In the genomic region with DNA sequence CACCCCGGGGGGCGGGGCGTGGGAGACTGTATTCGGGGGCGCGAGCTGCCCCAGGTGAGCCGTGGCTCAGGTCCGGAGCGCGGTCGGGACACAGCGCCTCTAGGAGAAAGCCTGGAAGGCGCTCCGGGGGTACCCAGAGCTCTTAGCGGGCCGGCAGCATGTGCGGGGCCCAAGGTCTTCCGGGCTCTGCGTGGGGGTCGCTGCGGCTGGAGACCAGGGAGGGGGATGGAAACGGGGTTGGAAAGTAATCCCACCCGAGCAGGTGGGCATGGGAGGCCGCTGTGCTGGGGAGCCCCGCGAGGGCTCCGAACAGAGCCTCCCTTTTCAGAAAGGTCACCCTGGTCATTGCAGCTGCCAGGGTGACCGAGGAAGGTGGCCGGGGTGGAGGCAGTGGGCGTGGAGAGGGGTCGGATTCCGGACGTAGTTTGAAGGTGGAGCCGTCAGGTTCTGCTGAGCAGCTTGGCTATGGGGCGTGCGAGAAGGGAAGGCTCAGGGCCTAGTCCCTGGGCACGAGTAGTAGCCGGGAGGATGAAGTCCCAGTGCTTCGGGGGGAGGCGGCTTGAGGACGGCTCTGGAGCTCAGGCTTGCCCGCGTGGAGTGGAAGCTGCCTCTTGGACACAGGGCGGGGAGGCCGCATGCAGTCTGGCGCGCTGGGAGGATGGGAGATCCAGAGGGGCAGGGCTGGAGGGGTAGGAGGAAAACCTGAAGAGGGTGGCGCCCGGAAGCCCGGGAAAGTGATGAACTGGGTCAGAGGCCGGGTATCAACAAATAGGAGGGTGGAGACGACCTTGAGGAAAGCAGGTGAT, we compare ENCODE assay signal across 8 cellular contexts. TPM values are rescaled to one million over a fixed set of nuclear protein-coding genes. Genes with fewer than 3 reads are reported as not detected.
DNase-seq lines count a peak whose midpoint lies in the region; ATAC-seq and TF ChIP-seq lines count a peak whose summit lies in the region.

Gene SIRT5, plus strand, starts transcription at position 31 of the 806 bp plus-strand sequence. CDS start 9,510 bp downstream, outside the sequence.

- H3K4me2 ChIP-seq in GM23248 (ENCODE audit: unreplicated experiment), result peak within 1 kb of the TSS; percentile 82
- peak within 1 kb of the TSS; percentile 93 for H3K4me2 ChIP-seq in Karpas-422 (ENCODE audit: low read depth, low read length, poor library complexity, severe bottlenecking)

- no peaks in the 10 kb centered on the region for H3K27me3 ChIP-seq in GM23248 (replicated peaks; ENCODE audit: insufficient read depth)
- H3K27me3 ChIP-seq in Karpas-422 (ENCODE audit: low read length), result no peaks in the 10 kb centered on the region
- no peaks in the 10 kb centered on the region for H3K27me3 ChIP-seq in stomach

- H3K4me1 Mint-ChIP-seq in activated T-helper 17 cell treated with anti-CD3 and anti-CD28 coated beads, Interleukin-2, amount 50 U/mL, for 72 hours, result peaks cover 8% of the 10 kb centered on the region
- H3K4me1 Mint-ChIP-seq in nephron progenitor cell, result peaks cover 35% of the 10 kb centered on the region

- no peaks in the 10 kb centered on the region for H3K27me3 Mint-ChIP-seq in activated T-helper 17 cell treated with anti-CD3 and anti-CD28 coated beads, Interleukin-2, amount 50 U/mL, for 72 hours
- peaks cover 8% of the 10 kb centered on the region for H3K27me3 Mint-ChIP-seq in nephron progenitor cell (ENCODE audit: low read depth, poor library complexity)

- peak; percentile 84 for DNase-seq in EL
- peak; percentile 94 for DNase-seq in GM23248
- DNase-seq in Karpas-422, result peak; percentile 95
- peak; percentile 82 for DNase-seq in RPMI7951 (ENCODE audit: low read depth)
- DNase-seq in fibroblast of pulmonary artery (ENCODE audit: low read depth), result peak; percentile 78
- peak; percentile 80 for DNase-seq in nephron progenitor cell
- DNase-seq in stomach, result peak; percentile 83

- H3K4me3 ChIP-seq in GM23248, result peak within 1 kb of the TSS; percentile 88
- peak within 1 kb of the TSS; percentile 84 for H3K4me3 ChIP-seq in Karpas-422 (ENCODE audit: low read length)
- peak within 1 kb of the TSS; percentile 81 for H3K4me3 ChIP-seq in fibroblast of pulmonary artery (replicated peaks; ENCODE audit: low read depth, low read length)
- peak within 1 kb of the TSS; percentile 69 to 89 (median 80) for H3K4me3 ChIP-seq in stomach

- TF ChIP-seq POLR2A in stomach (IDR thresholded peaks at IDR 0.05), result peak in 2 of 4 donors; percentile 30 to 77

- H3K9me3 Mint-ChIP-seq in activated T-helper 17 cell treated with anti-CD3 and anti-CD28 coated beads, Interleukin-2, amount 50 U/mL, for 72 hours, result no peaks in the 10 kb centered on the region
- peaks cover 24% of the 10 kb centered on the region for H3K9me3 Mint-ChIP-seq in nephron progenitor cell

- no peaks in the 10 kb centered on the region for H3K9me3 ChIP-seq in GM23248 (ENCODE audit: low read depth)
- peaks cover 6% of the 10 kb centered on the region; the same call in 1 of the 2 replicates for H3K9me3 ChIP-seq in Karpas-422 (ENCODE audit: low read length)
- no peaks in the 10 kb centered on the region for H3K9me3 ChIP-seq in stomach

- no peaks in the 10 kb centered on the region for H4K20me1 ChIP-seq in GM23248 (ENCODE audit: insufficient read depth)
- H4K20me1 ChIP-seq in Karpas-422 (ENCODE audit: insufficient read depth, low read depth, low read length), result no peaks in the 10 kb centered on the region

- H3K4me1 ChIP-seq in GM23248 (ENCODE audit: insufficient read depth), result peaks cover 6% of the 10 kb centered on the region
- peaks cover 18% of the 10 kb centered on the region for H3K4me1 ChIP-seq in Karpas-422 (ENCODE audit: low read length)
- H3K4me1 ChIP-seq in stomach, result peaks cover 8 to 28% (median 19%) of the 10 kb centered on the region in 4 donors

- intact Hi-C loops in stomach (cut with DNase I; ENCODE audit: low total_unique reads), result no loop called here

- H2AFZ ChIP-seq in GM23248 (peak within 1 kb of the TSS; percentile 85), Karpas-422 (ENCODE audit: low read length) (peak within 1 kb of the TSS; percentile 81)

- TF ChIP-seq EP300 in stomach (IDR thresholded peaks at IDR 0.05), result no peak

- H3K36me3 ChIP-seq in GM23248 (ENCODE audit: low read depth), result no peaks in the 10 kb centered on the region
- H3K36me3 ChIP-seq in Karpas-422 (ENCODE audit: insufficient read depth, low read length), result no peaks in the 10 kb centered on the region
- peaks cover 0 to 2% (median under 1%) of the 10 kb centered on the region in 4 donors for H3K36me3 ChIP-seq in stomach

- 2% methylated on average over 34 to 52 of the region's 52 CpGs for WGBS in GM23248 (ENCODE audit: low coverage in 1 of 2, low lambda C conversion rate in 2 of 2, missing lambda C conversion rate in 2 of 2), 2 experiments
- 0 to 1% (median 1%) methylated on average over 41 to 52 of the region's 52 CpGs for WGBS in stomach, 5 donors

- peak within 1 kb of the TSS; percentile 94 for H3K27ac Mint-ChIP-seq in activated T-helper 17 cell treated with anti-CD3 and anti-CD28 coated beads, Interleukin-2, amount 50 U/mL, for 72 hours
- H3K27ac Mint-ChIP-seq in nephron progenitor cell, result peak within 1 kb of the TSS; percentile 100

- peaks cover 8% of the 10 kb centered on the region for H3K36me3 Mint-ChIP-seq in activated T-helper 17 cell treated with anti-CD3 and anti-CD28 coated beads, Interleukin-2, amount 50 U/mL, for 72 hours (ENCODE audit: low read depth)
- peaks cover 24% of the 10 kb centered on the region for H3K36me3 Mint-ChIP-seq in nephron progenitor cell (ENCODE audit: low read depth)

- H3K79me2 ChIP-seq in GM23248 (ENCODE audit: insufficient read depth), result peaks cover 5% of the 10 kb centered on the region
- peaks cover 18% of the 10 kb centered on the region for H3K79me2 ChIP-seq in Karpas-422 (ENCODE audit: low read length)

- in situ Hi-C loops in GM23248 (cut with MboI), result no loop called here

- peak within 1 kb of the TSS; percentile 72 for H3K27ac ChIP-seq in GM23248
- H3K27ac ChIP-seq in Karpas-422 (ENCODE audit: low read length), result peak within 1 kb of the TSS; percentile 83
- H3K27ac ChIP-seq in stomach, result peak within 1 kb of the TSS; percentile 95 to 100 (median 98)

- ATAC-seq in activated T-helper 17 cell treated with anti-CD3 and anti-CD28 coated beads, Interleukin-2, amount 50 U/mL, for 72 hours (replicated peaks), result peak; percentile 69

- TF ChIP-seq CTCF in fibroblast of pulmonary artery (IDR thresholded peaks at IDR 0.05; ENCODE audit: low read length, missing control alignments) (no peak), nephron progenitor cell (IDR thresholded peaks at IDR 0.05) (no peak), stomach (IDR thresholded peaks at IDR 0.05) (peak in 2 of 7 experiments; percentile 41 to 61)

- H3K9ac ChIP-seq in GM23248, result peak within 1 kb of the TSS; percentile 85
- peak within 1 kb of the TSS; percentile 91 for H3K9ac ChIP-seq in Karpas-422 (ENCODE audit: low read length)

- no peaks in the 10 kb centered on the region for H3K9me2 ChIP-seq in GM23248 (ENCODE audit: insufficient read depth)
- no peaks in the 10 kb centered on the region for H3K9me2 ChIP-seq in Karpas-422 (replicated peaks; ENCODE audit: insufficient read depth, low read length)

- 0 out of 2 replicates have a peak, but pooled peaks cover 5% of the 10 kb centered on the region for H3F3A ChIP-seq in GM23248 (ENCODE audit: insufficient read depth)

- peak within 1 kb of the TSS; percentile 93 for H3K4me3 Mint-ChIP-seq in activated T-helper 17 cell treated with anti-CD3 and anti-CD28 coated beads, Interleukin-2, amount 50 U/mL, for 72 hours
- peak within 1 kb of the TSS; percentile 93 for H3K4me3 Mint-ChIP-seq in nephron progenitor cell

RNA-seq across cellular contexts. Expression of gene SIRT5, which starts in this region (rescaled TPM):
- total RNA-seq in GM23248 (2014; rRNA removed; shearing (Covaris generic)), result 4.8 and 5.3 TPM in 2 replicates
- 6.1 and 7.0 TPM in 2 replicates for polyA plus RNA-seq in GM23248 (2016; fragmentation: Nextera tagmentation; extraction: Ambion mirVana)
- total RNA-seq in Karpas-422 (2014; rRNA removed; shearing (Covaris generic); ENCODE audit: low replicate concordance), result 15.2 and 16.1 TPM in 2 replicates
- 5.9 and 10.0 TPM in 2 replicates for total RNA-seq in RPMI7951 (2014; rRNA removed; shearing (Covaris generic))
- 1 to 10 TPM; 6.6 to 8.9 TPM for total RNA-seq in activated T-helper 17 cell treated with anti-CD3 and anti-CD28 coated beads, Interleukin-2, amount 50 U/mL, for 72 hours
- 10 to 100 TPM in 1 of 5 donors, 1 to 10 TPM in 4; 1.8 to 10.3 (median 5.1) TPM for total RNA-seq in stomach
- 1 to 10 TPM; 4.1 to 6.9 (median 4.3) TPM for polyA plus RNA-seq in stomach

Comparison
In these comparisons a context has a peak if more than half of its experiments do, and no peak if none do; other contexts are left out.
1. Peak in every context shown above with its lines: DNase-seq, ATAC-seq, H3K4me3 ChIP-seq and H3K27ac ChIP-seq.